In genomic region chr1:233020441-233020840, GRCh38 we compare ENCODE assay signal across 13 cellular contexts.
A peak's percentile ranks its signal among the peaks of the same experiment; 100 is the strongest.
DNase-seq lines count a peak whose midpoint lies in the region; ATAC-seq and TF ChIP-seq lines count a peak whose summit lies in the region.
"Had no signal": no experiment of that assay in that cellular context is flagged by ENCODE, and none has a peak within 500 bp of the region (broad histone marks: within the 10 kb centered on the region; RNA-seq: fewer than 3 reads in every experiment).

No MANE protein-coding gene starts in this region.

- H3K27me3 ChIP-seq in body of pancreas, result no peaks in the 10 kb centered on the region
- H3K27me3 ChIP-seq in Caco-2 (replicated peaks; ENCODE audit: control insufficient read depth, insufficient read depth, low read length), result no peaks in the 10 kb centered on the region
- H3K27me3 ChIP-seq: foreskin keratinocyte had no signal

- H3K36me3 Mint-ChIP-seq in Caco-2 (ENCODE audit: insufficient read depth, unreplicated experiment) (peaks cover 6% of the 10 kb centered on the region), CD14-positive monocyte (peaks cover 5 to 8% of the 10 kb centered on the region in 2 donors)

- WGBS in body of pancreas, 2 donors, result 24 to 36% methylated on average over 8 of the region's 8 CpGs

- H3K27me3 Mint-ChIP-seq in Caco-2 (ENCODE audit: insufficient read depth, unreplicated experiment) (no peaks in the 10 kb centered on the region), CD14-positive monocyte (ENCODE audit: low read depth in 3 of 3) (peaks cover 0 to 2% (median 0%) of the 10 kb centered on the region in 3 donors)
- H3K27me3 Mint-ChIP-seq: CD4-positive, alpha-beta T cell had no signal

- H3K27ac ChIP-seq in body of pancreas, result no peak overlapping the region
- H3K27ac ChIP-seq: foreskin keratinocyte had no signal

- peaks cover 22% of the 10 kb centered on the region for H3K4me1 Mint-ChIP-seq in Caco-2 (ENCODE audit: low read depth, unreplicated experiment)
- peaks cover 14% of the 10 kb centered on the region for H3K4me1 Mint-ChIP-seq in CD14-positive monocyte

- H3K4me3 ChIP-seq in body of pancreas (no peak overlapping the region), Caco-2 (ENCODE audit: low read depth, low read length) (no peak overlapping the region)
- H3K4me3 ChIP-seq: HAP-1 had no signal

- H3K4me1 ChIP-seq in body of pancreas (peaks cover 24% of the 10 kb centered on the region), Caco-2 (peaks cover 2% of the 10 kb centered on the region; the same call in 1 of the 2 replicates)
- H3K4me1 ChIP-seq: HAP-1 had no signal

- TF ChIP-seq CTCF in body of pancreas (IDR thresholded peaks at IDR 0.05) (no peak), Caco-2 (IDR thresholded peaks at IDR 0.05; ENCODE audit: insufficient read depth in 1 of 2, low read depth in 1 of 2, low read length in 1 of 2, severe bottlenecking in 1 of 2, unreplicated experiment in 1 of 2) (no peak), CD14-positive monocyte (IDR thresholded peaks at IDR 0.05) (no peak)

- TF ChIP-seq POLR2A in body of pancreas (IDR thresholded peaks at IDR 0.05), result no peak

- ATAC-seq in body of pancreas, result peak; percentile 43
- ATAC-seq in GM21619 (IDR thresholded peaks at IDR 0.05; ENCODE audit: unreplicated experiment), result no peak
- ATAC-seq: foreskin keratinocyte had no signal

- H3K9me3 ChIP-seq in body of pancreas, result no peaks in the 10 kb centered on the region
- H3K9me3 ChIP-seq in Caco-2, result no peaks in the 10 kb centered on the region
- H3K9me3 ChIP-seq: HAP-1 had no signal

- CTCF ChIA-PET in Caco-2 (lab: Charles Lee), result no interaction called here

- POLR2A ChIA-PET in Caco-2 (lab: Charles Lee), result no interaction called here

- DNase-seq in NOMO-1 treated with dmso at 0.1 percent for 144 hours (lab: John Stamatoyannopoulos, UW; ENCODE audit: unreplicated experiment), result peak; percentile 16
- peak in 3 of 4 donors; percentile 29 to 64 (median 33) for DNase-seq in body of pancreas
- peak; percentile 43 for DNase-seq in iPS-NIHi7 (ENCODE audit: extremely low spot score)
- DNase-seq in superior temporal gyrus (ENCODE audit: extremely low spot score), result peak; percentile 22
- no peak for DNase-seq in Caco-2
- DNase-seq in CD14-positive monocyte (ENCODE audit: low spot score), result no peak
- DNase-seq: activated effector memory CD4-positive, alpha-beta T cell treated with anti-CD3 and anti-CD28 coated beads, Interleukin-2, amount 50 U/mL, for 16 hours; CD4-positive, alpha-beta T cell; foreskin keratinocyte; NCI-H1092 treated with DMSO at 0.1 percent for 48 hours; NK-92 treated with Interleukin-12 subunit alpha and Interleukin-12 subunit beta, amount 100 ng/mL, for 24 hours had no signal

- H3K36me3 ChIP-seq in body of pancreas (replicated peaks in 1 of 2; ENCODE audit: insufficient read depth in 1 of 2, low read depth in 2 of 2), result no peaks in the 10 kb centered on the region
- no peaks in the 10 kb centered on the region for H3K36me3 ChIP-seq in Caco-2 (ENCODE audit: control insufficient read depth, insufficient read depth, low read length)
- H3K36me3 ChIP-seq: HAP-1 had no signal

- H3K4me3 Mint-ChIP-seq in Caco-2 (ENCODE audit: unreplicated experiment) (no peak overlapping the region), CD14-positive monocyte (peak overlapping the region in 1 of 2 donors; percentile 74)
- H3K4me3 Mint-ChIP-seq: CD4-positive, alpha-beta T cell had no signal

- BruUV-seq in Caco-2 (replicated peaks; lab: Mats Ljungman, UMichigan), result no TSS peak

- H3K27ac Mint-ChIP-seq in Caco-2 (ENCODE audit: unreplicated experiment) (no peak overlapping the region), CD14-positive monocyte (peak overlapping the region in 1 of 7 donors; percentile 52)
- H3K27ac Mint-ChIP-seq: CD4-positive, alpha-beta T cell had no signal

- H3K9me3 Mint-ChIP-seq in Caco-2 (ENCODE audit: unreplicated experiment) (no peaks in the 10 kb centered on the region), CD14-positive monocyte (no peaks in the 10 kb centered on the region)
- H3K9me3 Mint-ChIP-seq: CD4-positive, alpha-beta T cell had no signal

- intact Hi-C loops in body of pancreas (cut with DNase I), result loop anchor here (10.0 kb wide), 1 partner anchor 386 kb away; the partner anchor contains the start of gene SIPA1L2
- intact Hi-C loops in Caco-2 (cut with micrococcal nuclease; ENCODE audit: unreplicated experiment), result no loop called here
- intact Hi-C loops in CD14-positive monocyte (cut with micrococcal nuclease), result no loop called here

Comparison
In these comparisons a context has a peak if more than half of its experiments do, and no peak if none do; other contexts are left out.
1. DNase-seq: peak in NOMO-1 treated with dmso at 0.1 percent for 144 hours (single experiment), body of pancreas (3 of 4), iPS-NIHi7 (single experiment) and superior temporal gyrus (single experiment); none in Caco-2 (0 of 2) and CD14-positive monocyte (single experiment).